In genomic region chr2:102502576-102502975, GRCh38 we compare ENCODE assay signal across 7 cellular contexts. TPM values are rescaled to one million over a fixed set of nuclear protein-coding genes. Genes with fewer than 3 reads are reported as not detected.
"Had no signal": no experiment of that assay in that cellular context is flagged by ENCODE, and none has a peak within 500 bp of the region (broad histone marks: within the 10 kb centered on the region; RNA-seq: fewer than 3 reads in every experiment).

No MANE protein-coding gene starts in this region.

- H3K4me1 Mint-ChIP-seq: H9, IgD-negative memory B cell had no signal

- ATAC-seq: HepG2 had no signal

- H3K4me3 ChIP-seq: GM23248 had no signal

- H3K4me3 Mint-ChIP-seq: H9, IgD-negative memory B cell had no signal

- H3K9me3 Mint-ChIP-seq: H9, IgD-negative memory B cell had no signal

- H3K27ac ChIP-seq: GM23248 had no signal

- DNase-seq: GM23248, GOT3, H9, HCEC 1CT had no signal

- H3K27ac Mint-ChIP-seq: H9 had no signal

- H3K36me3 Mint-ChIP-seq: IgD-negative memory B cell had no signal

RNA-seq across cellular contexts. Expression of gene SLC9A4, which starts 29.6 kb away (rescaled TPM):
- total RNA-seq: GM23248, H9, HepG2, HT1080 had no signal
- polyA plus RNA-seq: GM23248, HepG2, IgD-negative memory B cell had no signal
